ENCODE assay signal across 14 cellular contexts in genomic region chr2:69779258-69779989, GRCh38. TPM values are rescaled to one million over a fixed set of nuclear protein-coding genes. Genes with fewer than 3 reads are reported as not detected.
DNase-seq lines count a peak whose midpoint lies in the region; ATAC-seq and TF ChIP-seq lines count a peak whose summit lies in the region.
"Had no signal": no experiment of that assay in that cellular context is flagged by ENCODE, and none has a peak within 500 bp of the region (broad histone marks: within the 10 kb centered on the region; RNA-seq: fewer than 3 reads in every experiment).

No MANE protein-coding gene starts in this region.

- H3K9ac ChIP-seq in neural progenitor cell = no peak overlapping the region

- H4K20me1 ChIP-seq in neural progenitor cell (ENCODE audit: low read depth) = no peaks in the 10 kb centered on the region

- peak overlapping the region; percentile 22 for H3K27ac ChIP-seq in lower lobe of right lung
- no peak overlapping the region for H3K27ac ChIP-seq in neural progenitor cell
- H3K27ac ChIP-seq: gastroesophageal sphincter had no signal

- intact Hi-C loops in lower lobe of right lung (cut with DNase I) = no loop called here

- no peaks in the 10 kb centered on the region for H3F3A ChIP-seq in neural progenitor cell (ENCODE audit: low read depth)

- H3K4me3 ChIP-seq in lower lobe of right lung (no peak overlapping the region), neural progenitor cell (no peak overlapping the region)
- H3K4me3 ChIP-seq: gastroesophageal sphincter, tibial nerve had no signal

- H3K27ac Mint-ChIP-seq in stimulated activated naive CD8-positive, alpha-beta T cell treated with anti-CD3 and anti-CD28 coated beads, Interleukin-15, amount 100 ng/mL, for 72 hours = no peak overlapping the region
- H3K27ac Mint-ChIP-seq in neural progenitor cell = no peak overlapping the region
- H3K27ac Mint-ChIP-seq: naive thymus-derived CD8-positive, alpha-beta T cell had no signal

- H3K27me3 ChIP-seq in lower lobe of right lung (ENCODE audit: low read depth) (no peaks in the 10 kb centered on the region), neural progenitor cell (no peaks in the 10 kb centered on the region)
- H3K27me3 ChIP-seq: gastroesophageal sphincter, tibial nerve had no signal

- H3K9me3 ChIP-seq in lower lobe of right lung (no peaks in the 10 kb centered on the region), neural progenitor cell (ENCODE audit: low read depth) (no peaks in the 10 kb centered on the region)
- H3K9me3 ChIP-seq: gastroesophageal sphincter had no signal

- peaks cover 22% of the 10 kb centered on the region for H3K4me1 Mint-ChIP-seq in stimulated activated naive CD8-positive, alpha-beta T cell treated with anti-CD3 and anti-CD28 coated beads, Interleukin-15, amount 100 ng/mL, for 72 hours
- peaks cover 7% of the 10 kb centered on the region for H3K4me1 Mint-ChIP-seq in neural progenitor cell

- peaks cover 7% of the 10 kb centered on the region for H3K36me3 ChIP-seq in lower lobe of right lung
- H3K36me3 ChIP-seq in neural progenitor cell = no peaks in the 10 kb centered on the region

- H3K4me3 Mint-ChIP-seq in stimulated activated naive CD8-positive, alpha-beta T cell treated with anti-CD3 and anti-CD28 coated beads, Interleukin-15, amount 100 ng/mL, for 72 hours = no peak overlapping the region
- no peak overlapping the region for H3K4me3 Mint-ChIP-seq in neural progenitor cell
- H3K4me3 Mint-ChIP-seq: naive thymus-derived CD8-positive, alpha-beta T cell had no signal

- DNase-seq in stimulated activated naive CD8-positive, alpha-beta T cell treated with anti-CD3 and anti-CD28 coated beads, Interleukin-15, Interleukin-2, amounts not matched to agents 100 U/mL and 50 U/mL, for 24 hours = no peak
- no peak for DNase-seq in stimulated activated naive CD8-positive, alpha-beta T cell treated with anti-CD3 and anti-CD28 coated beads, Interleukin-15, amount 100 ng/mL, for 72 hours
- DNase-seq in amniotic epithelial cell (ENCODE audit: low read depth) = peak; percentile 74
- DNase-seq in lower lobe of right lung = no peak
- no peak for DNase-seq in inferior parietal cortex (ENCODE audit: extremely low spot score)
- DNase-seq in NCI-H2107 treated with DMSO at 0.1 percent for 48 hours (lab: John Stamatoyannopoulos, UW; ENCODE audit: unreplicated experiment) = no peak
- no peak for DNase-seq in neural progenitor cell (ENCODE audit: low spot score)
- DNase-seq: activated CD4-positive, alpha-beta T cell treated with anti-CD3 and anti-CD28 coated beads, Interleukin-2, amount 50 U/mL, for 4 hours; naive thymus-derived CD8-positive, alpha-beta T cell; NCI-H1105 treated with DMSO at 0.1 percent for 48 hours; Right ventricle myocardium superior had no signal

- H3K36me3 Mint-ChIP-seq in neural progenitor cell = no peaks in the 10 kb centered on the region
- H3K36me3 Mint-ChIP-seq: naive thymus-derived CD8-positive, alpha-beta T cell had no signal

- H3K4me2 ChIP-seq in neural progenitor cell = no peak overlapping the region

- H3K79me2 ChIP-seq in neural progenitor cell (ENCODE audit: low read depth) = no peaks in the 10 kb centered on the region

- H2AFZ ChIP-seq in neural progenitor cell (replicated peaks) = no peak overlapping the region

- peaks cover 54% of the 10 kb centered on the region for H3K4me1 ChIP-seq in lower lobe of right lung
- H3K4me1 ChIP-seq in neural progenitor cell = no peaks in the 10 kb centered on the region

- TF ChIP-seq CTCF in lower lobe of right lung (IDR thresholded peaks at IDR 0.05) (no peak), neural progenitor cell (IDR thresholded peaks at IDR 0.05) (no peak)

- no peaks in the 10 kb centered on the region for H3K9me3 Mint-ChIP-seq in stimulated activated naive CD8-positive, alpha-beta T cell treated with anti-CD3 and anti-CD28 coated beads, Interleukin-15, amount 100 ng/mL, for 72 hours
- peaks cover 3% of the 10 kb centered on the region for H3K9me3 Mint-ChIP-seq in neural progenitor cell

- peak; percentile 36 for ATAC-seq in stimulated activated naive CD8-positive, alpha-beta T cell treated with anti-CD3 and anti-CD28 coated beads, Interleukin-15, Interleukin-2, amounts not matched to agents 100 U/mL and 50 U/mL, for 24 hours
- no peak for ATAC-seq in stimulated activated naive CD8-positive, alpha-beta T cell treated with anti-CD3 and anti-CD28 coated beads, Interleukin-15, amount 100 ng/mL, for 72 hours
- peak in 1 of 2 donors; percentile 15 for ATAC-seq in lower lobe of right lung
- no peak for ATAC-seq in HG02678 (IDR thresholded peaks at IDR 0.05; ENCODE audit: unreplicated experiment)
- ATAC-seq: gastroesophageal sphincter; naive thymus-derived CD8-positive, alpha-beta T cell had no signal

- no peaks in the 10 kb centered on the region for H3K27me3 Mint-ChIP-seq in stimulated activated naive CD8-positive, alpha-beta T cell treated with anti-CD3 and anti-CD28 coated beads, Interleukin-15, amount 100 ng/mL, for 72 hours
- peaks cover 8% of the 10 kb centered on the region for H3K27me3 Mint-ChIP-seq in neural progenitor cell (ENCODE audit: insufficient read depth, low read depth)
- H3K27me3 Mint-ChIP-seq: naive thymus-derived CD8-positive, alpha-beta T cell had no signal

RNA-seq across cellular contexts. Expression of gene ANXA4, which starts 37.5 kb away (rescaled TPM):
- 173 TPM for total RNA-seq in lower lobe of right lung
- 4.7 and 7.0 TPM in 2 replicates for total RNA-seq in neural progenitor cell (ENCODE audit: low replicate concordance)

RNA-seq across cellular contexts. Expression of gene GMCL1, which starts 50.0 kb away (rescaled TPM):
- total RNA-seq in lower lobe of right lung (13.3 TPM), neural progenitor cell (ENCODE audit: low replicate concordance) (16.2 and 23.1 TPM in 2 replicates)

Comparison
In these comparisons a context has a peak if more than half of its experiments do, and no peak if none do; other contexts are left out.
1. RNA of gene ANXA4, which starts 37.5 kb away (total RNA-seq): 173 TPM in lower lobe of right lung (single experiment); 4.7 to 7.0 TPM in neural progenitor cell; every median in the first group is over 10 times any median in the second.